In genomic region chr2:16219292-16219975, GRCh38 we compare ENCODE assay signal across 3 cellular contexts.
TF ChIP-seq lines count a peak whose summit lies in the region.

No MANE protein-coding gene starts in this region.

TF ChIP-seq in SK-N-SH, 30 proteins besides CTCF, POLR2A, EP300 and RAD21:
- TF ChIP-seq GATA2 (CRISPR knock-in tag; IDR thresholded peaks at IDR 0.05): peak; percentile 48; the same call in 1 of the 2 replicates
- TF ChIP-seq MEF2A (IDR thresholded peaks at IDR 0.05; ENCODE audit: borderline replicate concordance, low read depth): no peak
- TF ChIP-seq RXRA (IDR thresholded peaks at IDR 0.05; ENCODE audit: borderline replicate concordance, low read depth): no peak
- TF ChIP-seq NRF1 (IDR thresholded peaks at IDR 0.05; ENCODE audit: low read depth, low read length): no peak
- TF ChIP-seq NFIC (IDR thresholded peaks at IDR 0.05; ENCODE audit: borderline replicate concordance): no peak
TF ChIP-seq in SK-N-SH: peak in this region for 1.

TF ChIP-seq in SK-N-SH treated with all-trans-retinoic acid at 6 μM for 48 hours, 23 proteins besides CTCF, POLR2A, EP300 and RAD21:
- TF ChIP-seq, protein P1, sequence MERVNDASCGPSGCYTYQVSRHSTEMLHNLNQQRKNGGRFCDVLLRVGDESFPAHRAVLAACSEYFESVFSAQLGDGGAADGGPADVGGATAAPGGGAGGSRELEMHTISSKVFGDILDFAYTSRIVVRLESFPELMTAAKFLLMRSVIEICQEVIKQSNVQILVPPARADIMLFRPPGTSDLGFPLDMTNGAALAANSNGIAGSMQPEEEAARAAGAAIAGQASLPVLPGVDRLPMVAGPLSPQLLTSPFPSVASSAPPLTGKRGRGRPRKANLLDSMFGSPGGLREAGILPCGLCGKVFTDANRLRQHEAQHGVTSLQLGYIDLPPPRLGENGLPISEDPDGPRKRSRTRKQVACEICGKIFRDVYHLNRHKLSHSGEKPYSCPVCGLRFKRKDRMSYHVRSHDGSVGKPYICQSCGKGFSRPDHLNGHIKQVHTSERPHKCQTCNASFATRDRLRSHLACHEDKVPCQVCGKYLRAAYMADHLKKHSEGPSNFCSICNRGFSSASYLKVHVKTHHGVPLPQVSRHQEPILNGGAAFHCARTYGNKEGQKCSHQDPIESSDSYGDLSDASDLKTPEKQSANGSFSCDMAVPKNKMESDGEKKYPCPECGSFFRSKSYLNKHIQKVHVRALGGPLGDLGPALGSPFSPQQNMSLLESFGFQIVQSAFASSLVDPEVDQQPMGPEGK (CRISPR knock-in tag; IDR thresholded peaks at IDR 0.05; ENCODE audit: borderline replicate concordance): no peak
- no peak for TF ChIP-seq ZFP30 (CRISPR knock-in tag; IDR thresholded peaks at IDR 0.05)
- TF ChIP-seq ZFP3 (CRISPR knock-in tag; IDR thresholded peaks at IDR 0.05): no peak
- TF ChIP-seq CREB5 (CRISPR knock-in tag; IDR thresholded peaks at IDR 0.05; ENCODE audit: low read depth): no peak
- no peak for TF ChIP-seq ISL1 (CRISPR knock-in tag; IDR thresholded peaks at IDR 0.05)
- TF ChIP-seq ZNF70 (CRISPR knock-in tag; IDR thresholded peaks at IDR 0.05): no peak
- no peak for TF ChIP-seq ESRRG (CRISPR knock-in tag; IDR thresholded peaks at IDR 0.05)
- TF ChIP-seq ZNF565 (CRISPR knock-in tag; conservative IDR thresholded peaks at IDR 0.05; ENCODE audit: low read depth): no peak
- TF ChIP-seq ARNTL (CRISPR knock-in tag; IDR thresholded peaks at IDR 0.05; ENCODE audit: borderline replicate concordance, low read depth): no peak
- no peak for TF ChIP-seq PPARA (CRISPR knock-in tag; IDR thresholded peaks at IDR 0.05; ENCODE audit: borderline replicate concordance)
- no peak for TF ChIP-seq TSHZ2 (CRISPR knock-in tag; IDR thresholded peaks at IDR 0.05)
- no peak for TF ChIP-seq BACH2 (CRISPR knock-in tag; IDR thresholded peaks at IDR 0.05; ENCODE audit: borderline replicate concordance)
- no peak for TF ChIP-seq TOX (CRISPR knock-in tag; IDR thresholded peaks at IDR 0.05; ENCODE audit: borderline replicate concordance)

TF ChIP-seq in H1, 55 proteins besides CTCF, POLR2A, EP300 and RAD21:
- TF ChIP-seq TEAD4 (IDR thresholded peaks at IDR 0.05; ENCODE audit: low read depth, low read length) (no peak), HDAC2 (IDR thresholded peaks at IDR 0.05; ENCODE audit: borderline replicate concordance in 1 of 2, low read depth in 2 of 2, low read length in 2 of 2) (peak in 1 of 2 experiments; percentile 69; a peak in 1 of 4 replicates), CTBP2 (IDR thresholded peaks at IDR 0.05; ENCODE audit: borderline replicate concordance, insufficient read depth, insufficient read length, low read length) (no peak), RXRA (IDR thresholded peaks at IDR 0.05; ENCODE audit: insufficient read depth, low read depth, low read length) (no peak), KDM1A (IDR thresholded peaks at IDR 0.05; ENCODE audit: borderline replicate concordance, low read length) (peak; percentile 94; the same call in 1 of the 2 replicates), FOSL1 (IDR thresholded peaks at IDR 0.05; ENCODE audit: insufficient read depth, low read depth, low read length) (no peak)
